ENCODE assay signal across 22 cellular contexts in the genomic region with DNA sequence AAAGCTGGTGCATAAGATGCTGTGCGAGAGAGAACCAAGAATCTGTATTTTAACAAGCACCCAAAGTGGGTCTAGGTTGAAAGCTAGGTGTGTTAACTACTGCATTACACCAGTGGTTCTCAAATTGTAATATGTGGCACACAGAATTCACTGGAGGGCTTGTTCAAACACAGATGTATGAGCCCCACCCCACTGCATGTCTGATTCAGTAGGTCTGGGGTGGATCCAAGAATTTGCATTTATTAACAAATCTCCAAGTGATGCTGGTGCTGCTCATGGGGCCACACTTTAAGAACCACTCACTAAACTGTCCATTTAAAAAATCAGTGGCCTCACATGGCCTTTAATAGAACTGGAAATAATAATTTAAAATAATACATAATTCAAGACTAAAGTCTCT. TPM values are rescaled to one million over a fixed set of nuclear protein-coding genes. Genes with fewer than 3 reads are reported as not detected.
A peak's percentile ranks its signal among the peaks of the same experiment; 100 is the strongest.
DNase-seq lines count a peak whose midpoint lies in the region; ATAC-seq, FAIRE-seq and TF ChIP-seq lines count a peak whose summit lies in the region.
"Had no signal": no experiment of that assay in that cellular context is flagged by ENCODE, and none has a peak within 500 bp of the region (broad histone marks: within the 10 kb centered on the region; RNA-seq: fewer than 3 reads in every experiment).

No MANE protein-coding gene starts in this region.

- POLR2A ChIA-PET in IMR-90 (lab: Charles Lee; ENCODE audit: unreplicated experiment), result no interaction called here
- POLR2A ChIA-PET in A673 (lab: Charles Lee; ENCODE audit: low non-redundant PET), result no interaction called here

- H3K9ac ChIP-seq in IMR-90 (ENCODE audit: low read depth, low read length) (no peak overlapping the region), keratinocyte (ENCODE audit: control insufficient read depth, extremely low read depth, insufficient read depth, low read length) (no peak overlapping the region)

- H4K5ac ChIP-seq in IMR-90 (ENCODE audit: low read depth, low read length), result peak overlapping the region; percentile 35; the same call in 1 of the 2 replicates

- H3K4ac ChIP-seq in IMR-90 (ENCODE audit: low read depth, low read length), result no peak overlapping the region

- peak; percentile 69 for DNase-seq in IMR-90
- peak; percentile 82 for DNase-seq in epithelial cell of esophagus (ENCODE audit: low read depth)
- DNase-seq in keratinocyte (ENCODE audit: low read depth, low spot score), result no peak
- DNase-seq in mesenteric fat pad (ENCODE audit: low spot score), result no peak
- no peak for DNase-seq in GM10266 (ENCODE audit: extremely low spot score)
- DNase-seq in A673 (ENCODE audit: low spot score), result no peak
- DNase-seq: activated CD4-positive, alpha-beta memory T cell treated with anti-CD3 and anti-CD28 coated beads, Interleukin-2, amount 10 ng/mL, durations not matched to agents 7 days and 5 days; activated gamma-delta T cell treated with Interleukin-2 at 50 U/mL for 16 hours; CD4-positive, alpha-beta memory T cell; dermis blood vessel endothelial cell; DMS153; natural killer cell; NCI-H1092 treated with DMSO at 0.1 percent for 48 hours; NCI-H2029 treated with DMSO at 0.1 percent for 48 hours; NCI-H82; ovary; SIG-M5; stimulated activated CD4-positive, alpha-beta T cell treated with anti-CD3 and anti-CD28 coated beads, Interleukin-4, amount 100 ng/mL, for 4 hours had no signal

- H3K9me1 ChIP-seq in IMR-90 (ENCODE audit: insufficient read depth, low read length) (peaks cover 19% of the 10 kb centered on the region), keratinocyte (ENCODE audit: control insufficient read depth, extremely low read depth, insufficient read depth, low read length) (no peaks in the 10 kb centered on the region)

- ATAC-seq in IMR-90 (ENCODE audit: low read depth) (peak; percentile 16; the same call in 1 of the 2 replicates), HG03439 (IDR thresholded peaks at IDR 0.05; ENCODE audit: unreplicated experiment) (no peak)
- ATAC-seq: natural killer cell had no signal

- peak overlapping the region; percentile 85 for H3K27ac ChIP-seq in ACC112 (ENCODE audit: low read depth, low read length)
- no peak overlapping the region for H3K27ac ChIP-seq in IMR-90 (ENCODE audit: insufficient read depth, low read length)
- no peak overlapping the region for H3K27ac ChIP-seq in keratinocyte (ENCODE audit: control insufficient read depth, insufficient read depth, low read length)
- no peak overlapping the region for H3K27ac ChIP-seq in A673 (ENCODE audit: low read depth, low read length, poor library complexity, severe bottlenecking)
- H3K27ac ChIP-seq: ovary had no signal

- no CpG with 5 or more reads among the region's 1 CpG for WGBS in IMR-90 (ENCODE audit: extremely low coverage in 2 of 2, insufficient read length in 1 of 2), 2 experiments

- in situ Hi-C loops in IMR-90 (cut with MboI; ENCODE audit: low sequenced_read_pairs), result no loop called here

- H3K56ac ChIP-seq in IMR-90 (ENCODE audit: extremely low read depth, insufficient read depth, low read length), result no peak overlapping the region

- no peak overlapping the region; the same call in 2 of the 3 replicates for H2BK15ac ChIP-seq in IMR-90 (ENCODE audit: low read depth, low read length)

- no peak for TF ChIP-seq POLR2A in IMR-90 (IDR thresholded peaks at IDR 0.05; ENCODE audit: low read depth, low read length)

- peak overlapping the region; percentile 5; the same call in 1 of the 2 replicates for H3K4me2 ChIP-seq in IMR-90 (ENCODE audit: low read depth, low read length)
- H3K4me2 ChIP-seq in keratinocyte (ENCODE audit: control insufficient read depth, extremely low read depth, insufficient read depth, low read depth, low read length), result peak overlapping the region; percentile 17

- H3K9me3 ChIP-seq in IMR-90 (ENCODE audit: control insufficient read depth, insufficient read depth, low read length) (no peaks in the 10 kb centered on the region), keratinocyte (ENCODE audit: control insufficient read depth, low read depth, low read length) (no peaks in the 10 kb centered on the region), A673 (ENCODE audit: low read depth, low read length, poor library complexity, severe bottlenecking) (no peaks in the 10 kb centered on the region)
- H3K9me3 ChIP-seq: ovary had no signal

- H3K4me3 ChIP-seq in ACC112 (ENCODE audit: low read depth, low read length) (no peak overlapping the region), IMR-90 (ENCODE audit: insufficient read depth, low read depth, low read length) (no peak overlapping the region), epithelial cell of esophagus (ENCODE audit: low read length) (no peak overlapping the region), keratinocyte (ENCODE audit: control insufficient read depth in 2 of 3, extremely low read depth in 1 of 3, insufficient read depth in 2 of 3, low read depth in 1 of 3, low read length in 3 of 3) (no peak overlapping the region), A673 (ENCODE audit: low read depth, low read length, poor library complexity, severe bottlenecking) (no peak overlapping the region)
- H3K4me3 ChIP-seq: ovary had no signal

- dilution Hi-C loops in IMR-90 (cut with HindIII; ENCODE audit: low sequenced_read_pairs, unreplicated experiment), result no loop called here
- dilution Hi-C loops in keratinocyte (cut with MboI; ENCODE audit: extremely low pct_ligation_motif_present, low sequenced_read_pairs), result no loop called here

- TF ChIP-seq RAD21 in IMR-90 (IDR thresholded peaks at IDR 0.05; ENCODE audit: low read length), result no peak

- no peak overlapping the region for H2BK20ac ChIP-seq in IMR-90 (ENCODE audit: low read depth, low read length)

- H3K23ac ChIP-seq in IMR-90 (ENCODE audit: low read depth, low read length), result peak overlapping the region; percentile 21; the same call in 1 of the 2 replicates

- H3K27me3 ChIP-seq in ACC112 (ENCODE audit: insufficient read depth, low read length), result no peaks in the 10 kb centered on the region
- no peaks in the 10 kb centered on the region for H3K27me3 ChIP-seq in IMR-90 (ENCODE audit: control insufficient read depth, insufficient read depth, low read length)
- no peaks in the 10 kb centered on the region for H3K27me3 ChIP-seq in keratinocyte (ENCODE audit: control insufficient read depth, extremely low read depth, insufficient read depth, low read length)
- no peaks in the 10 kb centered on the region for H3K27me3 ChIP-seq in A673 (replicated peaks; ENCODE audit: insufficient read depth, low read depth, low read length, poor library complexity)
- H3K27me3 ChIP-seq: ovary had no signal

- no peak overlapping the region for H2AK9ac ChIP-seq in IMR-90 (replicated peaks; ENCODE audit: low read depth, low read length, poor library complexity)

- H4K20me1 ChIP-seq in IMR-90 (ENCODE audit: insufficient read depth, low read length) (peaks cover 93% of the 10 kb centered on the region), keratinocyte (ENCODE audit: control insufficient read depth, extremely low read depth, insufficient read depth, low read length) (no peaks in the 10 kb centered on the region)

- no peak overlapping the region for H2AK5ac ChIP-seq in IMR-90 (ENCODE audit: low read depth, low read length)

- H2BK120ac ChIP-seq in IMR-90 (ENCODE audit: low read depth, low read length), result no peak overlapping the region

- H2BK5ac ChIP-seq in IMR-90 (ENCODE audit: low read depth, low read length, poor library complexity, severe bottlenecking), result peak overlapping the region; percentile 3

- no TSS peak for BruUV-seq in IMR-90 (replicated peaks; lab: Mats Ljungman, UMichigan)
- no TSS peak for BruUV-seq in A673 (replicated peaks; lab: Mats Ljungman, UMichigan)

- H4K8ac ChIP-seq in IMR-90 (ENCODE audit: low read depth in 2 of 2, low read length in 2 of 2), result no peak overlapping the region

- peaks cover 71% of the 10 kb centered on the region for H3K4me1 ChIP-seq in ACC112 (ENCODE audit: control insufficient read depth, insufficient read depth, low read length, unreplicated experiment)
- H3K4me1 ChIP-seq in IMR-90 (ENCODE audit: control insufficient read depth, insufficient read depth, low read length), result peaks cover 24% of the 10 kb centered on the region
- H3K4me1 ChIP-seq in keratinocyte (ENCODE audit: control insufficient read depth, extremely low read depth, insufficient read depth, low read length), result peaks cover 3% of the 10 kb centered on the region
- H3K4me1 ChIP-seq in A673 (ENCODE audit: insufficient read depth, low read length, poor library complexity, severe bottlenecking), result peaks cover 82% of the 10 kb centered on the region

- no peak overlapping the region for H3K14ac ChIP-seq in IMR-90 (replicated peaks; ENCODE audit: low read depth, low read length)

- H2AFZ ChIP-seq in ACC112 (ENCODE audit: low read length, unreplicated experiment) (no peak overlapping the region), IMR-90 (replicated peaks; ENCODE audit: low read length, poor library complexity) (no peak overlapping the region), keratinocyte (ENCODE audit: control insufficient read depth, low read length) (no peak overlapping the region)

- intact Hi-C loops in IMR-90 (cut with micrococcal nuclease), result no loop called here
- intact Hi-C loops in A673 (cut with micrococcal nuclease; ENCODE audit: unreplicated experiment), result no loop called here

- peaks cover 3% of the 10 kb centered on the region; the same call in 1 of the 2 replicates for H3K36me3 ChIP-seq in ACC112 (ENCODE audit: insufficient read depth, low read length)
- peaks cover 8% of the 10 kb centered on the region for H3K36me3 ChIP-seq in IMR-90 (ENCODE audit: control insufficient read depth, insufficient read depth, low read length)
- no peaks in the 10 kb centered on the region for H3K36me3 ChIP-seq in keratinocyte (ENCODE audit: control insufficient read depth in 2 of 2, extremely low read depth in 1 of 2, insufficient read depth in 2 of 2, low read length in 2 of 2)
- H3K36me3 ChIP-seq in A673 (ENCODE audit: insufficient read depth, low read length, poor library complexity, severe bottlenecking), result no peaks in the 10 kb centered on the region
- H3K36me3 ChIP-seq: ovary had no signal

- peaks cover 91% of the 10 kb centered on the region for H3K79me2 ChIP-seq in ACC112 (ENCODE audit: control insufficient read depth, insufficient read depth, low read length, unreplicated experiment)
- H3K79me2 ChIP-seq in keratinocyte (ENCODE audit: control insufficient read depth, insufficient read depth, low read length), result peaks cover 36% of the 10 kb centered on the region

- CTCF ChIA-PET in IMR-90 (lab: Yijun Ruan, JAX), result no interaction called here
- CTCF ChIA-PET in A673 (lab: Charles Lee), result no interaction called here

- peak; percentile 74 for FAIRE-seq in keratinocyte (lab: Jason Lieb, UNC)
- FAIRE-seq: GM12892 had no signal

- peaks cover 17 to 67% of the 10 kb centered on the region in 2 experiments for H3K79me1 ChIP-seq in IMR-90 (ENCODE audit: low read depth in 1 of 2, low read length in 2 of 2)

- no peak for TF ChIP-seq CTCF in IMR-90 (conservative IDR thresholded peaks at IDR 0.05; ENCODE audit: low read depth, low read length)
- no peak for TF ChIP-seq CTCF in epithelial cell of esophagus (IDR thresholded peaks at IDR 0.05; ENCODE audit: insufficient read depth, low read depth, low read length, missing control alignments)
- no peak for TF ChIP-seq CTCF in keratinocyte (optimal IDR thresholded peaks at IDR 0.05 in 1 of 3, IDR thresholded peaks at IDR 0.05 in 1 of 3, conservative IDR thresholded peaks at IDR 0.05 in 1 of 3; ENCODE audit: extremely low read depth in 1 of 3, insufficient read depth in 2 of 3, low read length in 3 of 3)
- TF ChIP-seq CTCF in GM10266 (IDR thresholded peaks at IDR 0.05; ENCODE audit: control insufficient read depth, insufficient read depth, low read depth, missing control alignments), result no peak
- TF ChIP-seq CTCF in A673 (conservative IDR thresholded peaks at IDR 0.05; ENCODE audit: low read depth, low read length), result no peak

- no peak overlapping the region for H4K91ac ChIP-seq in IMR-90 (ENCODE audit: insufficient read depth, low read depth, low read length)

- peak overlapping the region; percentile 46 for H3K18ac ChIP-seq in IMR-90 (ENCODE audit: low read depth, low read length)

RNA-seq across cellular contexts. Expression of gene LPAR1, which starts 40.4 kb away (rescaled TPM):
- total RNA-seq in IMR-90 (2012; rRNA removed) (260 and 315 TPM in 2 replicates), mesenteric fat pad (42.6 TPM), A673 (2021) (28.3 and 29.0 TPM in 2 replicates)
- polyA plus RNA-seq in IMR-90 (2012; rRNA removed) (171 and 201 TPM in 2 replicates), keratinocyte (31.9 to 43.2 TPM (median 36.6 TPM) in 3 replicates)
- 102 and 130 TPM in 2 replicates for polyA plus RNA-seq in IMR-90 (2012; cell fraction: cytosol; rRNA removed)
- polyA plus RNA-seq in IMR-90 (2012; cell fraction: nucleus; rRNA removed; ENCODE audit: low replicate concordance), result 81.0 and 182 TPM in 2 replicates
- 0.96 TPM for polyA plus RNA-seq in keratinocyte (2011; ENCODE audit: low read depth)
- 14.1 and 18.6 TPM in 2 replicates for polyA plus RNA-seq in keratinocyte (2011; cell fraction: cytosol; rRNA removed)
- polyA plus RNA-seq in keratinocyte (2011; cell fraction: nucleus; rRNA removed), result 29.8 and 32.6 TPM in 2 replicates
- 1.3 and 20.1 TPM in 2 replicates for polyA plus RNA-seq in keratinocyte (2012; ENCODE audit: low replicate concordance)
- polyA minus RNA-seq in keratinocyte, result 56.4 to 74.7 TPM (median 71.0 TPM) in 3 replicates
- 23.0 TPM for polyA minus RNA-seq in keratinocyte (2011; cell fraction: cytosol; rRNA and poly(A)+ RNA removed)
- polyA minus RNA-seq in keratinocyte (2011; cell fraction: nucleus; rRNA and poly(A)+ RNA removed), result 28.0 and 58.0 TPM in 2 replicates
- total RNA-seq: activated CD4-positive, alpha-beta memory T cell treated with anti-CD3 and anti-CD28 coated beads, Interleukin-2, amount 10 ng/mL, durations not matched to agents 7 days and 5 days; OCI-LY7 had no signal
- polyA plus RNA-seq: CD4-positive, alpha-beta memory T cell had no signal

Comparison
In these comparisons a context has a peak if more than half of its experiments do, and no peak if none do; other contexts are left out.
1. DNase-seq: peak in IMR-90 (single experiment) and epithelial cell of esophagus (single experiment); none in keratinocyte (single experiment), mesenteric fat pad (single experiment), GM10266 (single experiment) and A673 (single experiment).